In genomic region chr5:87877023-87877422, GRCh38 we compare ENCODE assay signal across 16 cellular contexts.
"Had no signal": no experiment of that assay in that cellular context is flagged by ENCODE, and none has a peak within 500 bp of the region (broad histone marks: within the 10 kb centered on the region; RNA-seq: fewer than 3 reads in every experiment).

No MANE protein-coding gene starts in this region.

- H3K36me3 ChIP-seq: gastrocnemius medialis, heart left ventricle, left lung, right lobe of liver, stomach, upper lobe of left lung had no signal

- H3K27me3 ChIP-seq: gastrocnemius medialis, heart left ventricle, left lung, right lobe of liver, stomach, upper lobe of left lung had no signal

- H3K4me1 ChIP-seq: gastrocnemius medialis, heart left ventricle, left lung, parathyroid adenoma, right lobe of liver, stomach, upper lobe of left lung had no signal

- H3K4me3 ChIP-seq: gastrocnemius medialis, heart left ventricle, left lung, right lobe of liver, stomach, upper lobe of left lung had no signal

- DNase-seq: activated B cell treated with CpG ODN at 0.5 μM for 24 hours; activated CD4-positive, alpha-beta memory T cell treated with anti-CD3 and anti-CD28 coated beads, Interleukin-2, amount 10 ng/mL, durations not matched to agents 7 days and 5 days; activated CD4-positive, alpha-beta T cell treated with anti-CD3 and anti-CD28 coated beads for 4 hours; activated CD8-positive, alpha-beta memory T cell treated with anti-CD3 and anti-CD28 coated beads, Interleukin-2, amount 10 ng/mL, durations not matched to agents 7 days and 5 days; effector CD8-positive, alpha-beta T cell; gastrocnemius medialis; heart left ventricle; kidney; left lung; right lobe of liver; stimulated activated CD4-positive, alpha-beta T cell treated with anti-CD3 and anti-CD28 coated beads, Interleukin-4, amount 100 ng/mL, for 24 hours; stomach; upper lobe of left lung had no signal

- H3K9me3 ChIP-seq: gastrocnemius medialis, right lobe of liver, upper lobe of left lung had no signal

- H3K27ac ChIP-seq: gastrocnemius medialis, heart left ventricle, left lung, parathyroid adenoma, right lobe of liver, stomach, upper lobe of left lung had no signal

- ATAC-seq: activated CD8-positive, alpha-beta memory T cell treated with anti-CD3 and anti-CD28 coated beads, Interleukin-2, amount 10 ng/mL, durations not matched to agents 7 days and 5 days; esophagus mucosa; gastrocnemius medialis; heart left ventricle; left lung; right lobe of liver; stimulated activated effector memory CD8-positive, alpha-beta T cell treated with anti-CD3 and anti-CD28 coated beads, Interleukin-12 subunit alpha, Interleukin-12 subunit beta, amount 100 ng/mL, for 72 hours had no signal
